8 cellular contexts compared by ENCODE assay signal in the genomic region with DNA sequence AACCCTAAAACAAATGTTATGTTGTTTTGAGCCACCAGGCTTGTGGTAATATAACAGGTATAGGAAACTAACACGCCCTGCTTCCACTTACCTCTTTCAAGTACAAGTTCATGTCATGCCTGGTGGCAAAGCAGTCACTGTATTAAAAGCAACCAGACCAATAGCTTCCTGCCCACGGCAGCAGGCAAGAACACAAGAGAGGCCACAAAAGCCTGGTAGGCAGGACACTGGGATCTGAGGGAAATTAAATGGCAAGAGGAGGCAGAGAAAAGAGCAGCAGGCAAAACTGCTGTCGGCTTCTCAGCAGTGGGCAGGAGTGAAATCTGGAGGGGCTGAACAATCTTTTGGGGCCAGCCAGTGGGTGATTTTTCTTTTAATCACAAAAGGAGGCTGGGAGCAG. TPM values are rescaled to one million over a fixed set of nuclear protein-coding genes. Genes with fewer than 3 reads are reported as not detected.
A peak's percentile ranks its signal among the peaks of the same experiment; 100 is the strongest.
DNase-seq lines count a peak whose midpoint lies in the region; ATAC-seq, FAIRE-seq and TF ChIP-seq lines count a peak whose summit lies in the region.

No MANE protein-coding gene starts in this region.

- H3K9me3 ChIP-seq in prostate gland = no peaks in the 10 kb centered on the region

- TF ChIP-seq CTCF in bronchial epithelial cell (IDR thresholded peaks at IDR 0.05; ENCODE audit: insufficient read depth, low read length, severe bottlenecking) = no peak
- peak in 1 of 4 experiments; percentile 28 for TF ChIP-seq CTCF in prostate gland (IDR thresholded peaks at IDR 0.05)

- TF ChIP-seq POLR2A in GM12892 (IDR thresholded peaks at IDR 0.05; ENCODE audit: low read depth, low read length) (no peak), prostate gland (IDR thresholded peaks at IDR 0.05) (peak; percentile 20)

- 31% methylated on average over 3 of the region's 3 CpGs for whole genome bisulfite sequencing in prostate gland

- no peaks in the 10 kb centered on the region for H3K27me3 ChIP-seq in bronchial epithelial cell (ENCODE audit: control insufficient read depth, insufficient read depth, low read length)
- no peaks in the 10 kb centered on the region for H3K27me3 ChIP-seq in prostate gland (replicated peaks; ENCODE audit: insufficient read depth)

- peaks cover 14% of the 10 kb centered on the region for H3K4me1 ChIP-seq in prostate gland (replicated peaks)

- H3K4me3 ChIP-seq in bronchial epithelial cell (ENCODE audit: low read depth, low read length) = no peak overlapping the region
- peak overlapping the region in 1 of 2 donors; percentile 99 for H3K4me3 ChIP-seq in prostate gland

- peak overlapping the region; percentile 93 to 97 for H3K27ac ChIP-seq in prostate gland

- DNase-seq in GM12892 (ENCODE audit: insufficient read length) = no peak
- peak; percentile 55 for DNase-seq in T follicular helper cell (ENCODE audit: low read depth)
- peak; percentile 25 for DNase-seq in bronchial epithelial cell (ENCODE audit: low read depth)
- peak; percentile 51 for DNase-seq in prostate gland (ENCODE audit: low spot score)
- no peak for DNase-seq in H4 (ENCODE audit: low spot score)

- intact Hi-C loops in prostate gland (cut with DNase I) = no loop called here

- H3K36me3 ChIP-seq in bronchial epithelial cell (ENCODE audit: control insufficient read depth, insufficient read depth, low read length) (no peaks in the 10 kb centered on the region), prostate gland (no peaks in the 10 kb centered on the region)

- no peak for ATAC-seq in HG02938 (IDR thresholded peaks at IDR 0.05; ENCODE audit: unreplicated experiment)
- ATAC-seq in HG03039 (IDR thresholded peaks at IDR 0.05; ENCODE audit: unreplicated experiment) = no peak
- no peak for ATAC-seq in GM18873 (IDR thresholded peaks at IDR 0.05; ENCODE audit: low FRiP score, unreplicated experiment)

- FAIRE-seq in GM12892 (lab: Jason Lieb, UNC) = peak; percentile 62
- FAIRE-seq in bronchial epithelial cell (lab: Jason Lieb, UNC) = no peak

RNA-seq across cellular contexts. Expression of a gene that starts 2.2 kb away (rescaled TPM):
- 182 TPM for polyA plus RNA-seq in GM12892 (2012; ENCODE audit: missing spikeins)
- total RNA-seq in bronchial epithelial cell (35.5 and 44.8 TPM in 2 replicates), prostate gland (10 to 100 TPM; 65.2 to 73.9 TPM)
- total RNA-seq in H4 (2014; rRNA removed; shearing (Covaris generic)) = 8.0 and 9.7 TPM in 2 replicates

Comparison
In these comparisons a context has a peak if more than half of its experiments do, and no peak if none do; other contexts are left out.
1. DNase-seq: peak in T follicular helper cell (single experiment), bronchial epithelial cell (single experiment) and prostate gland (single experiment); none in GM12892 (single experiment) and H4 (single experiment).